ENCODE assay signal across 20 cellular contexts in genomic region chr10:17473228-17473950, GRCh38. TPM values are rescaled to one million over a fixed set of nuclear protein-coding genes. Genes with fewer than 3 reads are reported as not detected.
"Had no signal": no experiment of that assay in that cellular context is flagged by ENCODE, and none has a peak within 500 bp of the region (broad histone marks: within the 10 kb centered on the region; RNA-seq: fewer than 3 reads in every experiment).

No MANE protein-coding gene starts in this region.

- H3K4me3 ChIP-seq: left ventricle myocardium inferior, mucosa of descending colon, stomach, testis, upper lobe of left lung had no signal

- H3K4me1 ChIP-seq: stomach, testis had no signal

- H3K4me3 Mint-ChIP-seq: activated CD4-positive, alpha-beta T cell treated with anti-CD3 and anti-CD28 coated beads, Interleukin-2, amount 10 ng/mL, durations not matched to agents 24 days and 14 days; activated naive CD8-positive, alpha-beta T cell treated with anti-CD3 and anti-CD28 coated beads for 36 hours; brain; naive thymus-derived CD4-positive, alpha-beta T cell had no signal

- H3K36me3 ChIP-seq: left ventricle myocardium inferior, neutrophil, stomach, upper lobe of left lung had no signal

- H3K27ac ChIP-seq: left ventricle myocardium inferior, neutrophil, stomach, testis, upper lobe of left lung had no signal

- H3K27me3 ChIP-seq: neutrophil, testis, upper lobe of left lung had no signal

- H3K27ac Mint-ChIP-seq: activated CD4-positive, alpha-beta T cell treated with anti-CD3 and anti-CD28 coated beads, Interleukin-2, amount 10 ng/mL, durations not matched to agents 24 days and 14 days; activated naive CD8-positive, alpha-beta T cell treated with anti-CD3 and anti-CD28 coated beads for 36 hours; brain had no signal

- H3K36me3 Mint-ChIP-seq: brain had no signal

- H3K9me3 ChIP-seq: left ventricle myocardium inferior, mucosa of descending colon, neutrophil, stomach, testis, upper lobe of left lung had no signal

- DNase-seq: activated CD4-positive, alpha-beta T cell treated with anti-CD3 and anti-CD28 coated beads, Interleukin-2, amount 10 ng/mL, durations not matched to agents 24 days and 14 days; activated CD4-positive, CD25-positive, alpha-beta regulatory T cell; activated CD8-positive, alpha-beta memory T cell treated with anti-CD3 and anti-CD28 coated beads for 24 hours; activated gamma-delta T cell treated with Interleukin-2 at 50 U/mL for 16 hours; activated naive CD8-positive, alpha-beta T cell treated with anti-CD3 and anti-CD28 coated beads for 36 hours; central memory CD4-positive, alpha-beta T cell; cortex of kidney; effector memory CD4-positive, alpha-beta T cell; foreskin melanocyte; left ventricle myocardium inferior; mucosa of descending colon; naive thymus-derived CD4-positive, alpha-beta T cell; stimulated activated CD4-positive, alpha-beta T cell treated with anti-CD3 and anti-CD28 coated beads, Interleukin-1b, Interleukin-23, amount 100 ng/mL, for 48 hours; stomach; T1000; testis; upper lobe of left lung had no signal

- ATAC-seq: mucosa of descending colon had no signal

RNA-seq across cellular contexts. Expression of gene ST8SIA6, which starts 19.0 kb away (rescaled TPM):
- total RNA-seq: activated CD4-positive, alpha-beta T cell treated with anti-CD3 and anti-CD28 coated beads, Interleukin-2, amount 10 ng/mL, durations not matched to agents 24 days and 14 days; activated naive CD8-positive, alpha-beta T cell treated with anti-CD3 and anti-CD28 coated beads for 36 hours; kidney epithelial cell had no signal
